ENCODE assay signal across 10 cellular contexts in the genomic region with DNA sequence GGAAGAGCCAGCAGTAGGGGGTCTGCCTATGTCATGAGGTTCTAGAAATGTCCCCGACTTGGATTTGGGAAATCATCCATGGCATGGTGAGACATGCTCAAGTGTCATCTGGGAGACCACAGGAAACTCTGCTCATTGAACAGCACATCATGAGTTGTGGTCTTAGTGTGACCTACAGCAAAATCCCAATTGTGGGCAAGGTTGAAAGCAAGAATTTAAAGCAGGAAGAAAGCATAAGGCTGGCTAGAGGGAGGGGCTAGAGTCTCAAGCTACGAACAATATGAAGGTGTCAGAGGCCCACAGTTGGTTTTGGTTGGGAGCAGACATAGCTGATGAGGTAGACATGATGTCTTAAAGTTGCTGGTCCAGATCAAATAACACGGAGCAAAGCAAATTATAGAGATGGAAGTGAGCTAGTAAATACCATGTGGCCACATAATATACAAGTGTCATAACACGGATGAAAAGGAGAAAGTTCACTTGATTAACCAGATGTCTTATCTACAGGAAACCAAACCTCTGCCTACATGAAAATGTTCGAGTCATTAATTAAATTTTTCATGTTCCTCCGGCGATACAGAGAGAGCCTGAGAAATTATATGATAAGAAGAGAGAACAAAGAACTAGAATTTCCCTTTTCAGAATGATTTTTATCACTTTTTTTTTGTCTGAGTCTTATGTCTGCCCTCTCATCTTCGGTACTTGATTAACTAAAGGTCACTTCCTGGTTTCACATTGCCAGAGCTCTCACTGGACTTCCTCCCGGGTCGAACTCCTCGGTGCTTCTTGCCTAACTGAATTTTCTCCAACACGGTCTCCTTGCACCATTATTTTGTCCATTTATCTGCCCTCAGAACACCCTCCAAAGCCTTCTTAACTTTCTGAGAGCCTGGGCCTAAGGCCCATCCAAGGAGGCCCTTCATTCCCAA.
A peak's percentile ranks its signal among the peaks of the same experiment; 100 is the strongest.
DNase-seq lines count a peak whose midpoint lies in the region; ATAC-seq and TF ChIP-seq lines count a peak whose summit lies in the region.
"Had no signal": no experiment of that assay in that cellular context is flagged by ENCODE, and none has a peak within 500 bp of the region (broad histone marks: within the 10 kb centered on the region; RNA-seq: fewer than 3 reads in every experiment).

No MANE protein-coding gene starts in this region.

- no peak for TF ChIP-seq CTCF in mesothelial cell of epicardium (IDR thresholded peaks at IDR 0.05; ENCODE audit: unreplicated experiment)

- peaks cover 1% of the 10 kb centered on the region for H3K36me3 Mint-ChIP-seq in activated naive CD8-positive, alpha-beta T cell treated with anti-CD3 and anti-CD28 coated beads, Interleukin-2, amount 50 U/mL, for 24 hours (ENCODE audit: low read depth)
- no peaks in the 10 kb centered on the region for H3K36me3 Mint-ChIP-seq in mesothelial cell of epicardium

- H3K27me3 Mint-ChIP-seq in activated naive CD8-positive, alpha-beta T cell treated with anti-CD3 and anti-CD28 coated beads, Interleukin-2, amount 50 U/mL, for 24 hours: peaks cover 4% of the 10 kb centered on the region
- peaks cover 6% of the 10 kb centered on the region for H3K27me3 Mint-ChIP-seq in mesothelial cell of epicardium (ENCODE audit: low read depth)

- peak overlapping the region; percentile 31 for H3K4me3 Mint-ChIP-seq in activated naive CD8-positive, alpha-beta T cell treated with anti-CD3 and anti-CD28 coated beads, Interleukin-2, amount 50 U/mL, for 24 hours
- H3K4me3 Mint-ChIP-seq in mesothelial cell of epicardium: no peak overlapping the region
- H3K4me3 Mint-ChIP-seq: endodermal cell had no signal

- peaks cover 58% of the 10 kb centered on the region for H3K4me1 Mint-ChIP-seq in activated naive CD8-positive, alpha-beta T cell treated with anti-CD3 and anti-CD28 coated beads, Interleukin-2, amount 50 U/mL, for 24 hours
- peaks cover 2% of the 10 kb centered on the region for H3K4me1 Mint-ChIP-seq in mesothelial cell of epicardium

- peaks cover 8% of the 10 kb centered on the region for H3K9me3 Mint-ChIP-seq in activated naive CD8-positive, alpha-beta T cell treated with anti-CD3 and anti-CD28 coated beads, Interleukin-2, amount 50 U/mL, for 24 hours
- no peaks in the 10 kb centered on the region for H3K9me3 Mint-ChIP-seq in mesothelial cell of epicardium
- H3K9me3 Mint-ChIP-seq: endodermal cell had no signal

- ATAC-seq in activated naive CD8-positive, alpha-beta T cell treated with anti-CD3 and anti-CD28 coated beads, Interleukin-2, amount 50 U/mL, for 24 hours: peak; percentile 78

- peak; percentile 20 for DNase-seq in stimulated activated CD4-positive, alpha-beta T cell treated with anti-CD3 and anti-CD28 coated beads, Interleukin-15, amount 100 ng/mL, for 24 hours
- no peak for DNase-seq in stimulated activated CD4-positive, alpha-beta T cell treated with anti-CD3 and anti-CD28 coated beads, Interleukin-2, amount 100 ng/mL, for 48 hours
- peak; percentile 92 for DNase-seq in HT1080 (ENCODE audit: low read depth)
- DNase-seq in activated naive CD8-positive, alpha-beta T cell treated with anti-CD3 and anti-CD28 coated beads, Interleukin-2, amount 50 U/mL, for 24 hours: no peak
- DNase-seq in NCI-H146 treated with DMSO at 0.1 percent for 48 hours (lab: John Stamatoyannopoulos, UW; ENCODE audit: unreplicated experiment): no peak
- no peak for DNase-seq in GF-D8 (lab: John Stamatoyannopoulos, UW)
- no peak for DNase-seq in NCI-H1048 (lab: John Stamatoyannopoulos, UW)
- no peak for DNase-seq in mesothelial cell of epicardium (ENCODE audit: low spot score in 2 of 2, unreplicated experiment in 2 of 2)
- DNase-seq: endodermal cell, NCI-H2081 treated with DMSO at 0.1 percent for 48 hours had no signal

- H3K27ac Mint-ChIP-seq in activated naive CD8-positive, alpha-beta T cell treated with anti-CD3 and anti-CD28 coated beads, Interleukin-2, amount 50 U/mL, for 24 hours: peak overlapping the region; percentile 84
- no peak overlapping the region for H3K27ac Mint-ChIP-seq in mesothelial cell of epicardium
- H3K27ac Mint-ChIP-seq: endodermal cell had no signal

Comparison
In these comparisons a context has a peak if more than half of its experiments do, and no peak if none do; other contexts are left out.
1. DNase-seq: peak in stimulated activated CD4-positive, alpha-beta T cell treated with anti-CD3 and anti-CD28 coated beads, Interleukin-15, amount 100 ng/mL, for 24 hours (single experiment) and HT1080 (single experiment); none in stimulated activated CD4-positive, alpha-beta T cell treated with anti-CD3 and anti-CD28 coated beads, Interleukin-2, amount 100 ng/mL, for 48 hours (0 of 2), activated naive CD8-positive, alpha-beta T cell treated with anti-CD3 and anti-CD28 coated beads, Interleukin-2, amount 50 U/mL, for 24 hours (single experiment), NCI-H146 treated with DMSO at 0.1 percent for 48 hours (single experiment), GF-D8 (single experiment), NCI-H1048 (single experiment) and mesothelial cell of epicardium (0 of 2).